ENCODE assay signal across 24 cellular contexts in the genomic region with DNA sequence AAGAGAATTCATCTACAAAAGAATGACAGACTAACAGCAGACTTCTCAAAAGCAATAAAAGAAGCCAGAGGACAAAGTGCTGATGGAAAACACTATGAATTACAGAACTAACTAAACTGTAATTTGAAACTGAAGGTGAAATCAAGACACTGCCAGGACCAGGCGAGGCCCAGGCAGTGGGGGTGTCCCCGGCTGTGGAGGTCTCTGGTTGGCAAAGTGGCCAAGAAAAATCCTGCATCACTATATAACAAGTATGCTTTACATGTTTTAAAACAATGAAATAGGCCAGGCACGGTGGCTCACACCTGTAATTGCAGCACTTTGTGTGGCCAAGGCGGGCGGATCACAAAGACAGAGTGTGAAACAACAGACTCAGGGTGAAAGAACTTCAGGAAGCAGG. TPM values are rescaled to one million over a fixed set of nuclear protein-coding genes. Genes with fewer than 3 reads are reported as not detected.
DNase-seq lines count a peak whose midpoint lies in the region; ATAC-seq and TF ChIP-seq lines count a peak whose summit lies in the region.
"Had no signal": no experiment of that assay in that cellular context is flagged by ENCODE, and none has a peak within 500 bp of the region (broad histone marks: within the 10 kb centered on the region; RNA-seq: fewer than 3 reads in every experiment).

No MANE protein-coding gene starts in this region.

- no peaks in the 10 kb centered on the region for H3K36me3 ChIP-seq in endodermal cell (ENCODE audit: control insufficient read depth, insufficient read depth, low read length)
- H3K36me3 ChIP-seq in trophoblast cell (ENCODE audit: control insufficient read depth in 1 of 2, insufficient read depth in 2 of 2, low read length in 2 of 2): no peaks in the 10 kb centered on the region
- H3K36me3 ChIP-seq: ascending aorta, gastrocnemius medialis, SJCRH30, thyroid gland had no signal

- CTCF ChIA-PET in activated CD8-positive, alpha-beta T cell treated with anti-CD3 and anti-CD28 coated beads for 36 hours (lab: Charles Lee): no interaction called here
- CTCF ChIA-PET in activated CD8-positive, alpha-beta T cell treated with anti-CD3 and anti-CD28 coated beads, Interleukin-2, amount 10 ng/mL, durations not matched to agents 7 days and 5 days (lab: Charles Lee): no interaction called here

- no peak overlapping the region for H3K14ac ChIP-seq in trophoblast cell (ENCODE audit: low read length)

- no peak overlapping the region for H4K91ac ChIP-seq in trophoblast cell (ENCODE audit: low read depth, low read length)

- H3K4me1 Mint-ChIP-seq in activated CD8-positive, alpha-beta T cell treated with anti-CD3 and anti-CD28 coated beads for 36 hours (ENCODE audit: low read depth): peaks cover 21% of the 10 kb centered on the region
- no peaks in the 10 kb centered on the region for H3K4me1 Mint-ChIP-seq in activated CD8-positive, alpha-beta T cell treated with anti-CD3 and anti-CD28 coated beads, Interleukin-2, amount 10 ng/mL, durations not matched to agents 7 days and 5 days (ENCODE audit: low read depth)
- H3K4me1 Mint-ChIP-seq in endodermal cell: peaks cover 50% of the 10 kb centered on the region
- H3K4me1 Mint-ChIP-seq in osteocyte (ENCODE audit: unreplicated experiment): peaks cover 27% of the 10 kb centered on the region

- H3K9me3 Mint-ChIP-seq in activated CD8-positive, alpha-beta T cell treated with anti-CD3 and anti-CD28 coated beads for 36 hours: peaks cover 7% of the 10 kb centered on the region
- H3K9me3 Mint-ChIP-seq in activated CD8-positive, alpha-beta T cell treated with anti-CD3 and anti-CD28 coated beads, Interleukin-2, amount 10 ng/mL, durations not matched to agents 7 days and 5 days (ENCODE audit: insufficient read depth): no peaks in the 10 kb centered on the region
- H3K9me3 Mint-ChIP-seq in endodermal cell (peaks cover 28% of the 10 kb centered on the region), osteocyte (ENCODE audit: unreplicated experiment) (peaks cover 4% of the 10 kb centered on the region)

- no peak overlapping the region for H3K4ac ChIP-seq in trophoblast cell (ENCODE audit: low read depth, low read length)

- H3K36me3 Mint-ChIP-seq in activated CD8-positive, alpha-beta T cell treated with anti-CD3 and anti-CD28 coated beads for 36 hours (ENCODE audit: low read depth): peaks cover 29% of the 10 kb centered on the region
- H3K36me3 Mint-ChIP-seq in activated CD8-positive, alpha-beta T cell treated with anti-CD3 and anti-CD28 coated beads, Interleukin-2, amount 10 ng/mL, durations not matched to agents 7 days and 5 days (ENCODE audit: low read depth): peaks cover 22% of the 10 kb centered on the region
- peaks cover 46% of the 10 kb centered on the region for H3K36me3 Mint-ChIP-seq in endodermal cell (ENCODE audit: low read depth)
- peaks cover 26% of the 10 kb centered on the region for H3K36me3 Mint-ChIP-seq in osteocyte (ENCODE audit: unreplicated experiment)

- H3K79me1 ChIP-seq in trophoblast cell (ENCODE audit: low read length): no peaks in the 10 kb centered on the region

- H3K4me2 ChIP-seq in trophoblast cell (ENCODE audit: low read length): no peak overlapping the region

- H4K8ac ChIP-seq in trophoblast cell (ENCODE audit: low read depth, low read length): no peak overlapping the region

- H3K27me3 Mint-ChIP-seq in activated CD8-positive, alpha-beta T cell treated with anti-CD3 and anti-CD28 coated beads for 36 hours: no peaks in the 10 kb centered on the region
- H3K27me3 Mint-ChIP-seq in activated CD8-positive, alpha-beta T cell treated with anti-CD3 and anti-CD28 coated beads, Interleukin-2, amount 10 ng/mL, durations not matched to agents 7 days and 5 days (ENCODE audit: low read depth): no peaks in the 10 kb centered on the region
- H3K27me3 Mint-ChIP-seq in endodermal cell (ENCODE audit: insufficient read depth) (no peaks in the 10 kb centered on the region), osteocyte (ENCODE audit: unreplicated experiment) (no peaks in the 10 kb centered on the region)
- H3K27me3 Mint-ChIP-seq: activated naive CD4-positive, alpha-beta T cell treated with anti-CD3 and anti-CD28 coated beads, Interleukin-2, amount 10 ng/mL, durations not matched to agents 7 days and 5 days; naive B cell had no signal

- no peak overlapping the region for H3K27ac ChIP-seq in endodermal cell (ENCODE audit: low read depth, low read length)
- H3K27ac ChIP-seq in trophoblast cell (ENCODE audit: low read depth, low read length): no peak overlapping the region
- H3K27ac ChIP-seq: ascending aorta, gastrocnemius medialis, SJCRH30, thyroid gland had no signal

- H3K9ac ChIP-seq in endodermal cell (ENCODE audit: extremely low read depth, low read length, poor library complexity, severe bottlenecking) (no peak overlapping the region), trophoblast cell (ENCODE audit: low read length) (no peak overlapping the region)

- H3K9me3 ChIP-seq in endodermal cell (ENCODE audit: control insufficient read depth, low read length): peaks cover 6% of the 10 kb centered on the region
- H3K9me3 ChIP-seq in trophoblast cell (ENCODE audit: insufficient read depth, low read depth, low read length): no peaks in the 10 kb centered on the region
- H3K9me3 ChIP-seq: ascending aorta, gastrocnemius medialis, SJCRH30, thyroid gland had no signal

- no peak overlapping the region for H3K4me3 ChIP-seq in endodermal cell (ENCODE audit: low read length)
- no peak overlapping the region for H3K4me3 ChIP-seq in trophoblast cell (ENCODE audit: low read depth, low read length)
- H3K4me3 ChIP-seq: ascending aorta, gastrocnemius medialis, SJCRH30, thyroid gland had no signal

- no peak overlapping the region for H3K23ac ChIP-seq in trophoblast cell (ENCODE audit: low read length)

- H2BK5ac ChIP-seq in trophoblast cell (ENCODE audit: low read depth, low read length, poor library complexity): no peak overlapping the region

- H3K79me2 ChIP-seq in trophoblast cell (ENCODE audit: control insufficient read depth, insufficient read depth, low read length, poor library complexity): no peaks in the 10 kb centered on the region

- no peak for TF ChIP-seq CTCF in activated CD8-positive, alpha-beta T cell treated with anti-CD3 and anti-CD28 coated beads for 36 hours (IDR thresholded peaks at IDR 0.05)
- no peak for TF ChIP-seq CTCF in endodermal cell (conservative IDR thresholded peaks at IDR 0.05)
- TF ChIP-seq CTCF in osteocyte (IDR thresholded peaks at IDR 0.05): no peak

- 74% methylated on average over 5 of the region's 5 CpGs; no CpG with 5 or more reads in 1 of the 2 experiments for WGBS in endodermal cell (ENCODE audit: insufficient coverage in 1 of 2, insufficient read length in 1 of 2), 2 experiments
- no CpG with 5 or more reads among the region's 5 CpGs for WGBS in trophoblast cell (ENCODE audit: extremely low coverage, insufficient coverage, insufficient read length)

- no peak overlapping the region for H3K18ac ChIP-seq in trophoblast cell (ENCODE audit: low read length)

- peaks cover 4% of the 10 kb centered on the region for H3K4me1 ChIP-seq in endodermal cell (ENCODE audit: control insufficient read depth, insufficient read depth, low read length)
- no peaks in the 10 kb centered on the region for H3K4me1 ChIP-seq in trophoblast cell (ENCODE audit: control insufficient read depth in 1 of 2, insufficient read depth in 2 of 2, low read length in 2 of 2)
- H3K4me1 ChIP-seq: ascending aorta, gastrocnemius medialis, SJCRH30, thyroid gland had no signal

- no peak for ATAC-seq in activated CD8-positive, alpha-beta T cell treated with anti-CD3 and anti-CD28 coated beads for 36 hours
- ATAC-seq in activated CD8-positive, alpha-beta T cell treated with anti-CD3 and anti-CD28 coated beads, Interleukin-2, amount 10 ng/mL, durations not matched to agents 7 days and 5 days: no peak
- no peak for ATAC-seq in GM19395 (IDR thresholded peaks at IDR 0.05; ENCODE audit: unreplicated experiment)
- ATAC-seq: esophagus mucosa, gastrocnemius medialis had no signal

- POLR2A ChIA-PET in activated CD8-positive, alpha-beta T cell treated with anti-CD3 and anti-CD28 coated beads for 36 hours (lab: Charles Lee): no interaction called here
- POLR2A ChIA-PET in activated CD8-positive, alpha-beta T cell treated with anti-CD3 and anti-CD28 coated beads, Interleukin-2, amount 10 ng/mL, durations not matched to agents 7 days and 5 days (lab: Charles Lee): no interaction called here

- H3K27me3 ChIP-seq in endodermal cell (ENCODE audit: control insufficient read depth, insufficient read depth, low read length, poor library complexity, severe bottlenecking): no peaks in the 10 kb centered on the region
- H3K27me3 ChIP-seq in trophoblast cell (ENCODE audit: insufficient read depth, low read length): no peaks in the 10 kb centered on the region
- H3K27me3 ChIP-seq: ascending aorta, gastrocnemius medialis, SJCRH30, thyroid gland had no signal

- no peak overlapping the region for H2AFZ ChIP-seq in trophoblast cell (ENCODE audit: insufficient read depth, low read length, poor library complexity)

- no peak overlapping the region for H2BK12ac ChIP-seq in trophoblast cell (ENCODE audit: low read length)

- H3K27ac Mint-ChIP-seq in activated CD8-positive, alpha-beta T cell treated with anti-CD3 and anti-CD28 coated beads for 36 hours: peak overlapping the region; percentile 6
- no peak overlapping the region for H3K27ac Mint-ChIP-seq in activated CD8-positive, alpha-beta T cell treated with anti-CD3 and anti-CD28 coated beads, Interleukin-2, amount 10 ng/mL, durations not matched to agents 7 days and 5 days
- H3K27ac Mint-ChIP-seq in endodermal cell (peak overlapping the region; percentile 77), osteocyte (ENCODE audit: unreplicated experiment) (peak overlapping the region; percentile 23)
- H3K27ac Mint-ChIP-seq: activated naive CD4-positive, alpha-beta T cell treated with anti-CD3 and anti-CD28 coated beads, Interleukin-2, amount 10 ng/mL, durations not matched to agents 7 days and 5 days had no signal

- no peak overlapping the region for H2AK5ac ChIP-seq in trophoblast cell (ENCODE audit: low read length)

- H4K12ac ChIP-seq in trophoblast cell (ENCODE audit: low read depth, low read length): no peak overlapping the region

- no peak overlapping the region for H2BK120ac ChIP-seq in trophoblast cell (ENCODE audit: insufficient read depth, low read length, poor library complexity)

- no peak overlapping the region for H3K4me3 Mint-ChIP-seq in activated CD8-positive, alpha-beta T cell treated with anti-CD3 and anti-CD28 coated beads for 36 hours
- H3K4me3 Mint-ChIP-seq in activated CD8-positive, alpha-beta T cell treated with anti-CD3 and anti-CD28 coated beads, Interleukin-2, amount 10 ng/mL, durations not matched to agents 7 days and 5 days: no peak overlapping the region
- H3K4me3 Mint-ChIP-seq in endodermal cell: no peak overlapping the region
- no peak overlapping the region for H3K4me3 Mint-ChIP-seq in osteocyte (ENCODE audit: unreplicated experiment)
- H3K4me3 Mint-ChIP-seq: activated naive CD4-positive, alpha-beta T cell treated with anti-CD3 and anti-CD28 coated beads, Interleukin-2, amount 10 ng/mL, durations not matched to agents 7 days and 5 days; CD14-positive monocyte; naive B cell had no signal

- peak; percentile 4 for DNase-seq in activated CD8-positive, alpha-beta T cell treated with anti-CD3 and anti-CD28 coated beads for 36 hours
- no peak for DNase-seq in activated CD8-positive, alpha-beta T cell treated with anti-CD3 and anti-CD28 coated beads, Interleukin-2, amount 10 ng/mL, durations not matched to agents 7 days and 5 days
- DNase-seq in HT-29 (ENCODE audit: low spot score): peak; percentile 11
- DNase-seq in endodermal cell: no peak
- DNase-seq in osteocyte (ENCODE audit: extremely low spot score, unreplicated experiment): no peak
- DNase-seq in trophoblast cell: no peak
- no peak for DNase-seq in NCI-H446 treated with DMSO at 0.1 percent for 48 hours (lab: John Stamatoyannopoulos, UW)
- DNase-seq: activated CD4-positive, CD25-positive, alpha-beta regulatory T cell; activated T-cell treated with anti-CD3 and anti-CD28 coated beads for 4 hours; cerebellar nuclear complex; effector CD4-positive, alpha-beta T cell; gastrocnemius medialis; GDM1; MM.1S; naive B cell; NCI-H1436 treated with DMSO at 0.1 percent for 48 hours; SJCRH30; stimulated activated naive CD4-positive, alpha-beta T cell; thyroid gland had no signal

- intact Hi-C loops in activated CD8-positive, alpha-beta T cell treated with anti-CD3 and anti-CD28 coated beads for 36 hours (cut with micrococcal nuclease): no loop called here

RNA-seq across cellular contexts. Expression of gene CHM, which starts 32.9 kb away (rescaled TPM):
- 10 to 100 TPM in 1 of 2 experiments, 1 to 10 TPM in 1; 9.2 to 11.6 TPM for total RNA-seq in activated CD8-positive, alpha-beta T cell treated with anti-CD3 and anti-CD28 coated beads for 36 hours
- 10 to 100 TPM; 13.2 to 17.9 TPM for total RNA-seq in activated CD8-positive, alpha-beta T cell treated with anti-CD3 and anti-CD28 coated beads, Interleukin-2, amount 10 ng/mL, durations not matched to agents 7 days and 5 days
- 6.8 and 8.6 TPM in 2 replicates for total RNA-seq in HT-29 (2014; rRNA removed; shearing (Covaris generic))
- 10 to 100 TPM; 26.0 to 52.8 TPM for total RNA-seq in endodermal cell
- polyA plus RNA-seq in endodermal cell (2013, experiment 1 of 2): 13.2 TPM
- 16.1 TPM for polyA plus RNA-seq in endodermal cell (2013, experiment 2 of 2)
- total RNA-seq in osteocyte: 62.1 and 62.2 TPM in 2 replicates
- 8.3 TPM in 2 replicates for polyA plus RNA-seq in trophoblast cell (2013)

Comparison
In these comparisons a context has a peak if more than half of its experiments do, and no peak if none do; other contexts are left out.
1. DNase-seq: peak in activated CD8-positive, alpha-beta T cell treated with anti-CD3 and anti-CD28 coated beads for 36 hours (single experiment) and HT-29 (single experiment); none in activated CD8-positive, alpha-beta T cell treated with anti-CD3 and anti-CD28 coated beads, Interleukin-2, amount 10 ng/mL, durations not matched to agents 7 days and 5 days (single experiment), endodermal cell (single experiment), osteocyte (single experiment), trophoblast cell (0 of 2) and NCI-H446 treated with DMSO at 0.1 percent for 48 hours (single experiment).